ENCODE assay signal across 9 cellular contexts in the genomic region with DNA sequence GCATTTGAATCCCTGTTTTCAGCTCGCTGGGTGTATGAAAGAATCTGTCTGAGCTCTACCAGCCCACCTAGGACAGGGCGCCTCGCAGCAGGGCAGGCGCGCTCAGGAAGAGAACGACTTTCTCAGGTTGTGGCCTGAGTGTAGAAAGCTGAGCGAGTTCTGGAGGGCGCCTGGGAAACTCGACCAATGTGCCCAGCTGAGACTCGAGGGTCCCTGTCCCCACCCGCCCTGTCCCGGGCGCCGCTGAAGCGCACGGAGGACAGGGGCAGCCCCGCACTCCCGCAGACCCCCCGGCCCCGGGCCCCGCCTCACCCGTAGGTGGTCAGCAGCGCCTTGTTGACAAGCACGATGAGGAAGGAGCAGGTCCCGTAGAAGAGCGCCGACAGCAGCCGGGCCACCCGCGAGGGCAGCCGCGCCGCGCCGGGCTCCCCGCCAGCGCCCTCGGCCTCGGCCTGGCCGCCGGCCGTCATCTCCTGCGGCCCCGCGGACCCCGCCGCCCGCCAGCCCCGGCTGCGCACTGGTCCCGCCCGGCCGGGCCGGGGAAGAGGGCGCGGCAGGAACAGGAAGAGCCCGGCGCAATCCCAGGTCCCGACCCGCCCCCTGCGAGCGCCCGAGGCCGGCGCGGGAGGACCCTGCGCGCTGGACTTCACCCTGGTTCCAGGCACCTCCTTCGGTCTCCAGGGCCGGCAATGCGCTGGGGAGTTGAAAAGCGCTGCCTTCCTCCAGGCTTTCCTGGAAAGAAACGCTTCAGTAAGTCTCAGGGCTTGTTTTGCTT.
A peak's percentile ranks its signal among the peaks of the same experiment; 100 is the strongest.
DNase-seq lines count a peak whose midpoint lies in the region; ATAC-seq, FAIRE-seq and TF ChIP-seq lines count a peak whose summit lies in the region.
"Had no signal": no experiment of that assay in that cellular context is flagged by ENCODE, and none has a peak within 500 bp of the region (broad histone marks: within the 10 kb centered on the region; RNA-seq: fewer than 3 reads in every experiment).

A gene (minus strand): TSS at position 547 of the 775 bp plus-strand sequence. CDS start 77 bp downstream, at position 470.

- TF ChIP-seq CTCF in AG10803 (conservative IDR thresholded peaks at IDR 0.05; ENCODE audit: low read length) (no peak), RWPE1 (conservative IDR thresholded peaks at IDR 0.05; ENCODE audit: low read depth) (no peak), cardiac fibroblast (IDR thresholded peaks at IDR 0.05; ENCODE audit: low read depth, low read length) (no peak)

- H3K36me3 ChIP-seq in iPS-15b (ENCODE audit: control insufficient read depth, insufficient read depth, low read length) (peaks cover 4% of the 10 kb centered on the region), rectal smooth muscle tissue (ENCODE audit: control insufficient read depth, insufficient read depth, low read length) (no peaks in the 10 kb centered on the region)

- CTCF ChIA-PET in RWPE1 (lab: Yijun Ruan, JAX), result interaction anchor here (0.5 kb wide), 1 partner anchor 18 kb away, joined by 4 read pairs; no protein-coding TSS in a partner anchor

- POLR2A ChIA-PET in RWPE1 (lab: Yijun Ruan, JAX; ENCODE audit: low non-redundant PET), result interaction anchor here (0.7 kb wide), 1 partner anchor 30 kb away, joined by 4 read pairs; no protein-coding TSS in a partner anchor

- no peaks in the 10 kb centered on the region for H3K9me3 ChIP-seq in iPS-15b (ENCODE audit: control insufficient read depth, insufficient read depth, low read length)

- DNase-seq in AG10803 (ENCODE audit: low read depth), result peak; percentile 53
- peak; percentile 26 for DNase-seq in GM19239 (ENCODE audit: insufficient read length, low spot score)
- DNase-seq in RWPE1 (ENCODE audit: low spot score), result peak; percentile 79
- peak; percentile 55 to 74 for DNase-seq in cardiac fibroblast (ENCODE audit: low read depth in 2 of 2)

- no peak for FAIRE-seq in GM19239 (lab: Jason Lieb, UNC)

- H3K4me1 ChIP-seq in iPS-15b (ENCODE audit: control insufficient read depth, insufficient read depth, low read length), result peaks cover 5% of the 10 kb centered on the region
- H3K4me1 ChIP-seq in rectal smooth muscle tissue (ENCODE audit: control insufficient read depth, insufficient read depth, low read length), result no peaks in the 10 kb centered on the region

- ATAC-seq in GM19395 (IDR thresholded peaks at IDR 0.05; ENCODE audit: unreplicated experiment) (no peak), HG03460 (IDR thresholded peaks at IDR 0.05; ENCODE audit: unreplicated experiment) (no peak)

- H3K27me3 ChIP-seq in iPS-15b (ENCODE audit: control insufficient read depth, insufficient read depth, low read length) (no peaks in the 10 kb centered on the region), rectal smooth muscle tissue (ENCODE audit: control insufficient read depth, insufficient read depth, low read length) (no peaks in the 10 kb centered on the region)

- H3K4me3 ChIP-seq in AG10803 (ENCODE audit: low read length), result peak within 1 kb of the TSS; percentile 55
- H3K4me3 ChIP-seq in cardiac fibroblast (replicated peaks in 1 of 2; ENCODE audit: low read depth in 2 of 2, low read length in 2 of 2), result peak within 1 kb of the TSS; percentile 60 to 62
- H3K4me3 ChIP-seq in iPS-15b (ENCODE audit: low read depth, low read length), result peak within 1 kb of the TSS; percentile 52
- peak within 1 kb of the TSS; percentile 75 for H3K4me3 ChIP-seq in rectal smooth muscle tissue (ENCODE audit: low read length)

- H3K9ac ChIP-seq in iPS-15b (ENCODE audit: low read depth, low read length) (peak within 1 kb of the TSS; percentile 62), rectal smooth muscle tissue (ENCODE audit: low read length) (peak within 1 kb of the TSS; percentile 74)
- H3K9ac ChIP-seq: KMS-11 had no signal

- H3K27ac ChIP-seq in RWPE1 (peak within 1 kb of the TSS; percentile 78), rectal smooth muscle tissue (ENCODE audit: low read depth, low read length) (peak within 1 kb of the TSS; percentile 69)
- H3K27ac ChIP-seq: KMS-11 had no signal

Comparison
In these comparisons a context has a peak if more than half of its experiments do, and no peak if none do; other contexts are left out.
1. DNase-seq: peak in every context shown above with its lines; median percentile 79 in RWPE1; 64 in cardiac fibroblast; 53 in AG10803; 26 in GM19239.